ENCODE assay signal across 22 cellular contexts in the genomic region with DNA sequence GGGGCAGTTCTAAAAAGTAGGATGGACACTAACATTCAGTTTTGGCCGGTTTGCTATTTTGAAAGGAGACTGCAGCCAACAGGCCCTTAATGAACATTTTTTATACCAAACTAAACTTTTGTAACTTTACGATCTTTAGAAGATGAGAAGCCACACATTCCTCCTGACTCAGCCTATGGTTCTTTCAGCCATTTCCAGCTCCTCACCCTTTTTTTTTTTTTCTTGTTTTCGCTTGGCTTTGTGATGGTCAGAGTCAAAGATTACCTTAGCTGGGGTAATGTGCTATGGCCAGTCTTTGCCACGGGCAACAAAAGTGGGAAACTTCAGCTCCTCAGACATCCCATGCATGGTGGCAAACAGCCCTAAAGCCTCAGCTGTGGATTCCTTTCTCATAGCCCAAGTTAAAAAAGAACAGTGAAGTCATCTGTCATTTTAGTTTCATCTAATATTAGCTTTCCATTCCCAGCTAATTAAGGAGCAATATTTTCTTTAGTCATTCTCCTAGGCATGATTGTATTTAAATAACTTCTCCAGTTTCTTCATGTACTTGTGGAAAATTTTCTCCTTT.
DNase-seq lines count a peak whose midpoint lies in the region; ATAC-seq, FAIRE-seq and TF ChIP-seq lines count a peak whose summit lies in the region.
"Had no signal": no experiment of that assay in that cellular context is flagged by ENCODE, and none has a peak within 500 bp of the region (broad histone marks: within the 10 kb centered on the region; RNA-seq: fewer than 3 reads in every experiment).

No MANE protein-coding gene starts in this region.

- H4K20me1 ChIP-seq in PC-3 (ENCODE audit: low read length) (no peaks in the 10 kb centered on the region), endothelial cell of umbilical vein (replicated peaks; ENCODE audit: control insufficient read depth, extremely low read depth, insufficient read depth, low read length) (no peaks in the 10 kb centered on the region)

- no peak for TF ChIP-seq POLR2A in endothelial cell of umbilical vein (IDR thresholded peaks at IDR 0.05; ENCODE audit: low read depth, low read length)
- no peak for TF ChIP-seq POLR2A in sigmoid colon (IDR thresholded peaks at IDR 0.05)

- POLR2A ChIA-PET in BJ (lab: Charles Lee) = no interaction called here
- POLR2A ChIA-PET in PC-3 (lab: Charles Lee; ENCODE audit: unreplicated experiment) = no interaction called here
- POLR2A ChIA-PET in endothelial cell of umbilical vein (lab: Charles Lee) = interaction anchor here (0.8 to 1.0 kb wide), 2 partner anchors 20 to 21 kb away, joined by 3 read pairs; no protein-coding TSS in a partner anchor

- peaks cover 4% of the 10 kb centered on the region for H3F3A ChIP-seq in PC-3 (ENCODE audit: low read length, unreplicated experiment)

- H3K36me3 ChIP-seq in BJ (ENCODE audit: control insufficient read depth, insufficient read depth, low read length) (no peaks in the 10 kb centered on the region), PC-3 (ENCODE audit: low read depth, low read length) (no peaks in the 10 kb centered on the region), endothelial cell of umbilical vein (ENCODE audit: control insufficient read depth in 2 of 2, extremely low read depth in 1 of 2, insufficient read depth in 2 of 2, low read length in 2 of 2) (no peaks in the 10 kb centered on the region), psoas muscle (ENCODE audit: insufficient read depth in 1 of 2, low read depth in 1 of 2) (no peaks in the 10 kb centered on the region), sigmoid colon (no peaks in the 10 kb centered on the region)
- H3K36me3 ChIP-seq: adrenal gland, BE2C, upper lobe of right lung had no signal

- 63 to 69% (median 63%) methylated on average over 4 of the region's 4 CpGs for WGBS in psoas muscle, 3 donors
- 72 to 85% methylated on average over 4 of the region's 4 CpGs for WGBS in sigmoid colon, 2 donors

- H2AFZ ChIP-seq in PC-3 (ENCODE audit: low read length) (0 out of 2 replicates have a peak overlapping the region, but pooled peaks have one; percentile 5), endothelial cell of umbilical vein (ENCODE audit: low read depth, low read length) (peak overlapping the region; percentile 37)
- H2AFZ ChIP-seq: hepatocyte, parathyroid adenoma had no signal

- intact Hi-C loops in PC-3 (cut with micrococcal nuclease) = loop anchor here (2.0 kb wide), 1 partner anchor 20 kb away; no protein-coding TSS in a partner anchor
- intact Hi-C loops in endothelial cell of umbilical vein (cut with micrococcal nuclease) = loop anchor here (1.0 to 5.0 kb wide), 3 partner anchors 21 to 523 kb away; no protein-coding TSS in a partner anchor
- intact Hi-C loops in psoas muscle (cut with DNase I) = no loop called here
- intact Hi-C loops in sigmoid colon (cut with DNase I) = no loop called here

- FAIRE-seq in endothelial cell of umbilical vein (lab: Jason Lieb, UNC) = no peak
- FAIRE-seq: H1 had no signal

- H3K9me1 ChIP-seq in endothelial cell of umbilical vein (replicated peaks; ENCODE audit: control insufficient read depth, extremely low read depth, insufficient read depth, low read length) = no peaks in the 10 kb centered on the region

- ATAC-seq in PC-3 (peak; percentile 20), psoas muscle (peak in 3 of 4 donors; percentile 64 to 77 (median 68))
- ATAC-seq: stimulated activated naive CD8-positive, alpha-beta T cell treated with anti-CD3 and anti-CD28 coated beads, Interleukin-15, Interleukin-2, amounts not matched to agents 100 U/mL and 50 U/mL, for 24 hours; upper lobe of right lung had no signal

- BruUV-seq in PC-3 (replicated peaks; lab: Mats Ljungman, UMichigan) = TSS peak; percentile 54
- TSS peak; percentile 95 for BruUV-seq in endothelial cell of umbilical vein (replicated peaks; lab: Mats Ljungman, UMichigan)

- H3K27me3 ChIP-seq in BJ (ENCODE audit: control insufficient read depth, insufficient read depth, low read length) (no peaks in the 10 kb centered on the region), PC-3 (ENCODE audit: low read length) (no peaks in the 10 kb centered on the region), endothelial cell of umbilical vein (ENCODE audit: control insufficient read depth in 2 of 2, insufficient read depth in 2 of 2, low read length in 2 of 2) (no peaks in the 10 kb centered on the region), psoas muscle (ENCODE audit: insufficient read depth in 3 of 3, low read length in 2 of 3) (no peaks in the 10 kb centered on the region), sigmoid colon (no peaks in the 10 kb centered on the region)
- H3K27me3 ChIP-seq: adrenal gland, BE2C, hepatocyte, upper lobe of right lung had no signal

- no peak overlapping the region for H3K4me3 ChIP-seq in BJ (ENCODE audit: low read depth, low read length)
- peak overlapping the region; percentile 3; the same call in 1 of the 2 replicates for H3K4me3 ChIP-seq in PC-3 (ENCODE audit: low read length)
- no peak overlapping the region for H3K4me3 ChIP-seq in endothelial cell of umbilical vein (replicated peaks in 1 of 3; ENCODE audit: insufficient read depth in 1 of 3, low read depth in 1 of 3, low read length in 3 of 3)
- no peak overlapping the region for H3K4me3 ChIP-seq in psoas muscle
- no peak overlapping the region for H3K4me3 ChIP-seq in sigmoid colon
- H3K4me3 ChIP-seq: adrenal gland, coronary artery, hepatocyte, upper lobe of right lung had no signal

- dilution Hi-C loops in endothelial cell of umbilical vein (cut with MboI; ENCODE audit: extremely low pct_ligation_motif_present, low sequenced_read_pairs) = no loop called here

- H3K9me2 ChIP-seq in PC-3 (replicated peaks; ENCODE audit: low read length) = no peaks in the 10 kb centered on the region

- no peak for TF ChIP-seq EP300 in sigmoid colon (IDR thresholded peaks at IDR 0.05)

- DNase-seq in BJ (ENCODE audit: low read depth) (peak; percentile 33), PC-3 (peak; percentile 59), endothelial cell of umbilical vein (ENCODE audit: low read depth, low spot score) (no peak), psoas muscle (no peak), sigmoid colon (no peak), T-helper 1 cell (no peak), GF-D8 (lab: John Stamatoyannopoulos, UW) (no peak), 8988T (no peak)
- DNase-seq: adrenal gland; BE2C; erythroblast; kidney glomerular epithelial cell; NCI-H2029 treated with DMSO at 0.1 percent for 48 hours; NCI-H524 treated with DMSO at 0.1 percent for 48 hours; stimulated activated CD4-positive, alpha-beta T cell treated with anti-CD3 and anti-CD28 coated beads, Interleukin-12 subunit alpha, Interleukin-12 subunit beta, amount 100 ng/mL, for 4 hours; stimulated activated naive CD8-positive, alpha-beta T cell treated with anti-CD3 and anti-CD28 coated beads, Interleukin-15, Interleukin-2, amounts not matched to agents 100 U/mL and 50 U/mL, for 24 hours; upper lobe of right lung had no signal

- H3K9me3 ChIP-seq in PC-3 (ENCODE audit: low read length) (no peaks in the 10 kb centered on the region), endothelial cell of umbilical vein (replicated peaks; ENCODE audit: control insufficient read depth, insufficient read depth, low read length) (no peaks in the 10 kb centered on the region), psoas muscle (no peaks in the 10 kb centered on the region), sigmoid colon (no peaks in the 10 kb centered on the region)
- H3K9me3 ChIP-seq: adrenal gland, BE2C, upper lobe of right lung had no signal

- peak overlapping the region; percentile 76 for H3K27ac ChIP-seq in PC-3 (ENCODE audit: low read length)
- H3K27ac ChIP-seq in endothelial cell of umbilical vein (ENCODE audit: insufficient read depth, low read depth, low read length) = peak overlapping the region; percentile 87
- H3K27ac ChIP-seq in psoas muscle = no peak overlapping the region
- peak overlapping the region in 1 of 4 donors; percentile 10 for H3K27ac ChIP-seq in sigmoid colon
- H3K27ac ChIP-seq: adrenal gland, coronary artery, hepatocyte, parathyroid adenoma, upper lobe of right lung, VCaP had no signal

- H3K79me2 ChIP-seq in PC-3 (ENCODE audit: low read length) (peaks cover 40% of the 10 kb centered on the region), endothelial cell of umbilical vein (ENCODE audit: control insufficient read depth, insufficient read depth, low read length) (no peaks in the 10 kb centered on the region)
- H3K79me2 ChIP-seq: hepatocyte, parathyroid adenoma had no signal

- peak overlapping the region; percentile 60 for H3K4me2 ChIP-seq in PC-3 (ENCODE audit: low read length)
- peak overlapping the region; percentile 49 for H3K4me2 ChIP-seq in endothelial cell of umbilical vein (ENCODE audit: insufficient read depth, low read length)
- H3K4me2 ChIP-seq: hepatocyte had no signal

- peaks cover 61% of the 10 kb centered on the region for H3K4me1 ChIP-seq in PC-3 (ENCODE audit: insufficient read depth, low read length)
- H3K4me1 ChIP-seq in endothelial cell of umbilical vein (ENCODE audit: control insufficient read depth, extremely low read depth, insufficient read depth, low read length) = peaks cover 32% of the 10 kb centered on the region
- H3K4me1 ChIP-seq in psoas muscle = no peaks in the 10 kb centered on the region
- H3K4me1 ChIP-seq in sigmoid colon = no peaks in the 10 kb centered on the region
- H3K4me1 ChIP-seq: adrenal gland, BE2C, parathyroid adenoma, upper lobe of right lung had no signal

- TF ChIP-seq CTCF in BJ (IDR thresholded peaks at IDR 0.05; ENCODE audit: insufficient read depth, low read depth, low read length) = no peak
- TF ChIP-seq CTCF in PC-3 (conservative IDR thresholded peaks at IDR 0.05; ENCODE audit: low read depth, low read length) = no peak
- no peak for TF ChIP-seq CTCF in endothelial cell of umbilical vein (IDR thresholded peaks at IDR 0.05; ENCODE audit: extremely low read depth in 1 of 2, insufficient read depth in 1 of 2, low read depth in 1 of 2, low read length in 2 of 2)
- no peak for TF ChIP-seq CTCF in psoas muscle (IDR thresholded peaks at IDR 0.05)
- TF ChIP-seq CTCF in sigmoid colon (IDR thresholded peaks at IDR 0.05) = no peak

- CTCF ChIA-PET in BJ (lab: Yijun Ruan, JAX) (interaction anchor here (0.6 to 1.4 kb wide), 2 partner anchors 253 to 288 kb away, joined by 3 to 4 read pairs; no protein-coding TSS in a partner anchor), PC-3 (lab: Charles Lee) (interaction anchor here (0.7 kb wide), 1 partner anchor 91 kb away, joined by 3 read pairs; no protein-coding TSS in a partner anchor), endothelial cell of umbilical vein (lab: Charles Lee) (interaction anchor here (0.8 to 2.3 kb wide), 9 partner anchors 12 to 93 kb away, joined by 3 to 11 read pairs (median 4); no protein-coding TSS in a partner anchor)

- H3K9ac ChIP-seq in PC-3 (ENCODE audit: low read length) = peak overlapping the region; percentile 14
- H3K9ac ChIP-seq in endothelial cell of umbilical vein (replicated peaks; ENCODE audit: extremely low read depth, insufficient read depth, low read length) = peak overlapping the region; percentile 10
- H3K9ac ChIP-seq: parathyroid adenoma had no signal

TF ChIP-seq in endothelial cell of umbilical vein, 7 proteins besides CTCF, POLR2A, EP300 and RAD21 (continues in another document):
- TF ChIP-seq POLR2AphosphoS5 (IDR thresholded peaks at IDR 0.05; ENCODE audit: insufficient read depth, low read depth, low read length) = no peak
- TF ChIP-seq EZH2 (IDR thresholded peaks at IDR 0.05; ENCODE audit: borderline replicate concordance, low read depth, low read length, severe bottlenecking) = no peak
- no peak for TF ChIP-seq JUN (IDR thresholded peaks at IDR 0.05; ENCODE audit: borderline replicate concordance, insufficient read depth, insufficient read length, low read depth)

Comparison
In these comparisons a context has a peak if more than half of its experiments do, and no peak if none do; other contexts are left out.
1. DNase-seq: peak in BJ (single experiment) and PC-3 (single experiment); none in endothelial cell of umbilical vein (single experiment), psoas muscle (0 of 2), sigmoid colon (single experiment), T-helper 1 cell (0 of 5), GF-D8 (single experiment) and 8988T (single experiment).
2. intact Hi-C loops: an anchor here in PC-3 (2.0 kb wide) and endothelial cell of umbilical vein (1.0 to 5.0 kb wide); none called in psoas muscle and sigmoid colon.